Comparison of ENCODE assay signal across 9 cellular contexts in genomic region chr6:16414205-16414604, GRCh38.
DNase-seq lines count a peak whose midpoint lies in the region; ATAC-seq and TF ChIP-seq lines count a peak whose summit lies in the region.
"Had no signal": no experiment of that assay in that cellular context is flagged by ENCODE, and none has a peak within 500 bp of the region (broad histone marks: within the 10 kb centered on the region; RNA-seq: fewer than 3 reads in every experiment).

No MANE protein-coding gene starts in this region.

- peaks cover 6% of the 10 kb centered on the region; the same call in 1 of the 2 replicates for H3K4me1 ChIP-seq in IMR-90 (ENCODE audit: control insufficient read depth, insufficient read depth, low read length)
- H3K4me1 ChIP-seq in fibroblast of lung (ENCODE audit: control insufficient read depth, extremely low read depth, insufficient read depth, low read length): peaks cover 4% of the 10 kb centered on the region

- H3K9me3 ChIP-seq in IMR-90 (ENCODE audit: control insufficient read depth, insufficient read depth, low read length) (no peaks in the 10 kb centered on the region), fibroblast of lung (ENCODE audit: control insufficient read depth, insufficient read depth, low read depth, low read length) (no peaks in the 10 kb centered on the region)

- no peaks in the 10 kb centered on the region for H3K79me2 ChIP-seq in fibroblast of lung (ENCODE audit: control insufficient read depth, insufficient read depth, low read length)

- BruUV-seq in IMR-90 (replicated peaks; lab: Mats Ljungman, UMichigan): no TSS peak

- WGBS in IMR-90 (ENCODE audit: extremely low coverage in 2 of 2, insufficient read length in 1 of 2), 2 experiments: 48% methylated on average over 2 of the region's 5 CpGs; no CpG with 5 or more reads in 1 of the 2 experiments

- no peak overlapping the region for H4K91ac ChIP-seq in IMR-90 (ENCODE audit: insufficient read depth, low read depth, low read length)

- H3K27me3 ChIP-seq in IMR-90 (ENCODE audit: control insufficient read depth, insufficient read depth, low read length) (no peaks in the 10 kb centered on the region), fibroblast of lung (ENCODE audit: control insufficient read depth, insufficient read depth, low read length) (no peaks in the 10 kb centered on the region)

- H3K9me3 Mint-ChIP-seq in WTC11: no peaks in the 10 kb centered on the region

- H3K4me3 Mint-ChIP-seq in WTC11: no peak overlapping the region

- in situ Hi-C loops in IMR-90 (cut with MboI; ENCODE audit: low sequenced_read_pairs): no loop called here

- H3K4me2 ChIP-seq in IMR-90 (ENCODE audit: low read depth, low read length): peak overlapping the region; percentile 59; the same call in 1 of the 2 replicates
- peak overlapping the region; percentile 8 for H3K4me2 ChIP-seq in fibroblast of lung (ENCODE audit: extremely low read depth, insufficient read depth, low read length)

- H2AFZ ChIP-seq in IMR-90 (replicated peaks; ENCODE audit: low read length, poor library complexity) (no peak overlapping the region), fibroblast of lung (ENCODE audit: low read length) (peak overlapping the region; percentile 12)

- H3K4me3 ChIP-seq in IMR-90 (ENCODE audit: insufficient read depth, low read depth, low read length) (no peak overlapping the region), fibroblast of lung (replicated peaks in 1 of 4; ENCODE audit: control extremely low read depth in 1 of 4, insufficient read depth in 1 of 4, low read depth in 3 of 4, low read length in 4 of 4) (no peak overlapping the region)

- intact Hi-C loops in IMR-90 (cut with micrococcal nuclease): no loop called here

- no peak overlapping the region for H3K27ac ChIP-seq in IMR-90 (ENCODE audit: insufficient read depth, low read length)
- H3K27ac ChIP-seq in fibroblast of lung (ENCODE audit: insufficient read depth, low read length): peak overlapping the region; percentile 19

- TF ChIP-seq RAD21 in IMR-90 (IDR thresholded peaks at IDR 0.05; ENCODE audit: low read length): no peak

- CTCF ChIA-PET in IMR-90 (lab: Yijun Ruan, JAX): interaction anchor here (0.7 to 0.9 kb wide), 3 partner anchors 81 to 82 kb away, joined by 3 to 4 read pairs (median 3); no protein-coding TSS in a partner anchor
- CTCF ChIA-PET in WTC11 (lab: Charles Lee): no interaction called here

- no peaks in the 10 kb centered on the region for H3K4me1 Mint-ChIP-seq in WTC11

- H3K27ac Mint-ChIP-seq in WTC11: no peak overlapping the region

- H4K20me1 ChIP-seq in IMR-90 (ENCODE audit: insufficient read depth, low read length) (no peaks in the 10 kb centered on the region), fibroblast of lung (ENCODE audit: control insufficient read depth, extremely low read depth, insufficient read depth, low read length) (no peaks in the 10 kb centered on the region)

- peak overlapping the region; percentile 30; the same call in 1 of the 2 replicates for H4K5ac ChIP-seq in IMR-90 (ENCODE audit: low read depth, low read length)

- H3K14ac ChIP-seq in IMR-90 (replicated peaks; ENCODE audit: low read depth, low read length): peak overlapping the region; percentile 39; the same call in 1 of the 2 replicates

- no peaks in the 10 kb centered on the region for H3K36me3 Mint-ChIP-seq in WTC11

- no peaks in the 10 kb centered on the region for H3K27me3 Mint-ChIP-seq in WTC11 (ENCODE audit: low read depth)

- ATAC-seq in GM18502 (IDR thresholded peaks at IDR 0.05; ENCODE audit: poor library complexity, unreplicated experiment): peak; percentile 69
- peak; percentile 53 for ATAC-seq in GM21528 (IDR thresholded peaks at IDR 0.05; ENCODE audit: low FRiP score, unreplicated experiment)
- ATAC-seq in IMR-90 (ENCODE audit: low read depth): no peak
- no peak for ATAC-seq in WTC11

- H2AK9ac ChIP-seq in IMR-90 (replicated peaks; ENCODE audit: low read depth, low read length, poor library complexity): no peak overlapping the region

- peak overlapping the region in 1 of 2 experiments; percentile 57; a peak in 2 of 4 replicates for H4K8ac ChIP-seq in IMR-90 (ENCODE audit: low read depth in 2 of 2, low read length in 2 of 2)

- dilution Hi-C loops in IMR-90 (cut with HindIII; ENCODE audit: low sequenced_read_pairs, unreplicated experiment): no loop called here

- peak overlapping the region; percentile 74 for H3K23ac ChIP-seq in IMR-90 (ENCODE audit: low read depth, low read length)

- no peak for TF ChIP-seq CTCF in IMR-90 (conservative IDR thresholded peaks at IDR 0.05; ENCODE audit: low read depth, low read length)
- no peak for TF ChIP-seq CTCF in fibroblast of lung (conservative IDR thresholded peaks at IDR 0.05 in 1 of 2, IDR thresholded peaks at IDR 0.05 in 1 of 2; ENCODE audit: low read depth in 1 of 2, low read length in 2 of 2)
- TF ChIP-seq CTCF in WTC11 (IDR thresholded peaks at IDR 0.05): no peak

- H2BK5ac ChIP-seq in IMR-90 (ENCODE audit: low read depth, low read length, poor library complexity, severe bottlenecking): peak overlapping the region; percentile 2

- H3K18ac ChIP-seq in IMR-90 (ENCODE audit: low read depth, low read length): no peak overlapping the region

- no peak for TF ChIP-seq POLR2A in IMR-90 (IDR thresholded peaks at IDR 0.05; ENCODE audit: low read depth, low read length)

- H2BK120ac ChIP-seq in IMR-90 (ENCODE audit: low read depth, low read length): no peak overlapping the region

- H3K36me3 ChIP-seq in IMR-90 (ENCODE audit: control insufficient read depth, insufficient read depth, low read length): no peaks in the 10 kb centered on the region
- no peaks in the 10 kb centered on the region for H3K36me3 ChIP-seq in fibroblast of lung (ENCODE audit: control insufficient read depth, insufficient read depth, low read length)

- peak overlapping the region; percentile 38; the same call in 1 of the 2 replicates for H2BK20ac ChIP-seq in IMR-90 (ENCODE audit: low read depth, low read length)

- H3K9ac ChIP-seq in IMR-90 (ENCODE audit: low read depth, low read length) (no peak overlapping the region), fibroblast of lung (ENCODE audit: insufficient read depth, low read length) (no peak overlapping the region)

- DNase-seq in IMR-90 (no peak), fibroblast of lung (ENCODE audit: low read depth in 2 of 2) (peak in 1 of 2 donors; percentile 69), NOMO-1 (lab: John Stamatoyannopoulos, UW; ENCODE audit: unreplicated experiment in 2 of 2) (no peak), WTC11 (ENCODE audit: low spot score) (no peak), 8988T (no peak), NCI-H510A treated with DMSO at 0.1 percent for 48 hours (lab: John Stamatoyannopoulos, UW) (no peak)
- DNase-seq: NCI-H2171 had no signal

- peaks cover 0 to 3% of the 10 kb centered on the region in 2 experiments; a peak in 1 of 4 replicates for H3K79me1 ChIP-seq in IMR-90 (ENCODE audit: low read depth in 1 of 2, low read length in 2 of 2)

- H3K56ac ChIP-seq in IMR-90 (ENCODE audit: extremely low read depth, insufficient read depth, low read length): no peak overlapping the region

- H2AK5ac ChIP-seq in IMR-90 (ENCODE audit: low read depth, low read length): no peak overlapping the region; the same call in 1 of the 2 replicates

- no peak overlapping the region for H2BK15ac ChIP-seq in IMR-90 (ENCODE audit: low read depth, low read length)

- POLR2A ChIA-PET in IMR-90 (lab: Charles Lee; ENCODE audit: unreplicated experiment): no interaction called here
- POLR2A ChIA-PET in WTC11 (lab: Charles Lee): no interaction called here

- peaks cover 3% of the 10 kb centered on the region for H3K9me1 ChIP-seq in IMR-90 (ENCODE audit: insufficient read depth, low read length)

- peak overlapping the region; percentile 62; the same call in 1 of the 2 replicates for H3K4ac ChIP-seq in IMR-90 (ENCODE audit: low read depth, low read length)

TF ChIP-seq in IMR-90, 13 proteins besides CTCF, POLR2A, EP300 and RAD21:
- TF ChIP-seq BHLHE40 (IDR thresholded peaks at IDR 0.05; ENCODE audit: low read depth, low read length) (0 out of 2 replicates have a peak, but pooled peaks have one; percentile 9), CHD1 (IDR thresholded peaks at IDR 0.05; ENCODE audit: low read depth, low read length) (no peak)

TF ChIP-seq in WTC11, 78 proteins besides CTCF, POLR2A, EP300 and RAD21 (continues in another document):
- TF ChIP-seq MLX (CRISPR knock-in tag; IDR thresholded peaks at IDR 0.05): no peak
- no peak for TF ChIP-seq RORB (CRISPR knock-in tag; IDR thresholded peaks at IDR 0.05)
- no peak for TF ChIP-seq NR1H2 (CRISPR knock-in tag; IDR thresholded peaks at IDR 0.05)
- no peak for TF ChIP-seq ETV6 (CRISPR knock-in tag; IDR thresholded peaks at IDR 0.05)
- TF ChIP-seq ELF4 (CRISPR knock-in tag; IDR thresholded peaks at IDR 0.05; ENCODE audit: low read depth): no peak
- no peak for TF ChIP-seq TEAD1 (CRISPR knock-in tag; IDR thresholded peaks at IDR 0.05)
- no peak for TF ChIP-seq ZSCAN18 (CRISPR knock-in tag; IDR thresholded peaks at IDR 0.05)
- no peak for TF ChIP-seq MYBL2 (CRISPR knock-in tag; IDR thresholded peaks at IDR 0.05)

Comparison
In these comparisons a context has a peak if more than half of its experiments do, and no peak if none do; other contexts are left out.
1. ATAC-seq: peak in GM18502 (single experiment) and GM21528 (single experiment); none in IMR-90 (single experiment) and WTC11 (single experiment).